In genomic region chr9:89207026-89207425, GRCh38 we compare ENCODE assay signal across 32 cellular contexts. TPM values are rescaled to one million over a fixed set of nuclear protein-coding genes. Genes with fewer than 3 reads are reported as not detected.
"Had no signal": no experiment of that assay in that cellular context is flagged by ENCODE, and none has a peak within 500 bp of the region (broad histone marks: within the 10 kb centered on the region; RNA-seq: fewer than 3 reads in every experiment).

No MANE protein-coding gene starts in this region.

- H3K36me3 ChIP-seq: brain microvascular endothelial cell, cardiac muscle cell, SJSA1 had no signal

- H3K27me3 ChIP-seq: brain microvascular endothelial cell, cardiac muscle cell, SJSA1 had no signal

- H3K27ac ChIP-seq: brain microvascular endothelial cell, cardiac muscle cell, KMS-11, SJSA1 had no signal

- ATAC-seq: activated CD4-positive, alpha-beta T cell treated with anti-CD3 and anti-CD28 coated beads for 36 hours; activated CD4-positive, CD25-positive, alpha-beta regulatory T cell treated with anti-CD3 and anti-CD28 coated beads, Interleukin-2, amount 50 U/mL, for 24 hours; activated CD8-positive, alpha-beta memory T cell treated with anti-CD3 and anti-CD28 coated beads, Interleukin-2, amount 10 ng/mL, durations not matched to agents 7 days and 5 days; activated T-cell treated with anti-CD3 and anti-CD28 coated beads, Interleukin-2, amount 50 U/mL, for 72 hours; activated T-helper 17 cell treated with anti-CD3 and anti-CD28 coated beads, Interleukin-2, amount 50 U/mL, for 72 hours; Panc1; WTC11 had no signal

- H3K4me3 ChIP-seq: cardiac muscle cell, SJSA1 had no signal

- DNase-seq: activated CD4-positive, alpha-beta memory T cell treated with anti-CD3 and anti-CD28 coated beads, Interleukin-2, amount 10 ng/mL, durations not matched to agents 7 days and 5 days; activated CD4-positive, alpha-beta T cell treated with anti-CD3 and anti-CD28 coated beads for 36 hours; activated CD4-positive, alpha-beta T cell treated with anti-CD3 and anti-CD28 coated beads, Interleukin-2, amount 50 U/mL, for 1 hour; activated CD8-positive, alpha-beta memory T cell treated with anti-CD3 and anti-CD28 coated beads for 24 hours; activated CD8-positive, alpha-beta memory T cell treated with anti-CD3 and anti-CD28 coated beads, Interleukin-2, amount 10 ng/mL, durations not matched to agents 7 days and 5 days; activated CD8-positive, alpha-beta memory T cell treated with anti-CD3 and anti-CD28 coated beads, Interleukin-2, amount 50 U/mL, for 48 hours; activated effector memory CD4-positive, alpha-beta T cell treated with anti-CD3 and anti-CD28 coated beads, Interleukin-2, amount 50 U/mL, for 16 hours; activated naive CD4-positive, alpha-beta T cell; activated naive CD4-positive, alpha-beta T cell treated with anti-CD3 and anti-CD28 coated beads, Interleukin-2, amount 50 U/mL, for 16 hours; activated naive CD8-positive, alpha-beta T cell treated with anti-CD3 and anti-CD28 coated beads for 36 hours; activated T-cell treated with anti-CD3 and anti-CD28 coated beads, Interleukin-2, amount 50 U/mL, for 72 hours; amniotic stem cell; aorta; brain microvascular endothelial cell; NCI-H1436 treated with DMSO at 0.1 percent for 48 hours; NCI-H187; NCI-H2029 treated with DMSO at 0.1 percent for 48 hours; NCI-H2107; NCI-H2171; NCI-H510A treated with DMSO at 0.1 percent for 48 hours; NCI-H526 treated with DMSO at 0.1 percent for 48 hours; NCI-H774; RPMI8226; SHP77 treated with DMSO at 0.1 percent for 48 hours; SK-N-SH had no signal

- H3K4me1 ChIP-seq: SJSA1 had no signal

- H3K9me3 ChIP-seq: SJSA1, SK-N-SH had no signal

RNA-seq across cellular contexts. Expression of gene SHC3, which starts 28.4 kb away (rescaled TPM):
- total RNA-seq: activated CD4-positive, alpha-beta memory T cell treated with anti-CD3 and anti-CD28 coated beads, Interleukin-2, amount 10 ng/mL, durations not matched to agents 7 days and 5 days; activated CD4-positive, alpha-beta T cell treated with anti-CD3 and anti-CD28 coated beads for 36 hours; activated CD8-positive, alpha-beta memory T cell treated with anti-CD3 and anti-CD28 coated beads, Interleukin-2, amount 10 ng/mL, durations not matched to agents 7 days and 5 days; activated naive CD8-positive, alpha-beta T cell treated with anti-CD3 and anti-CD28 coated beads for 36 hours; activated T-cell treated with anti-CD3 and anti-CD28 coated beads, Interleukin-2, amount 50 U/mL, for 72 hours; activated T-helper 17 cell treated with anti-CD3 and anti-CD28 coated beads, Interleukin-2, amount 50 U/mL, for 72 hours had no signal
